ENCODE assay signal across 14 cellular contexts in the genomic region with DNA sequence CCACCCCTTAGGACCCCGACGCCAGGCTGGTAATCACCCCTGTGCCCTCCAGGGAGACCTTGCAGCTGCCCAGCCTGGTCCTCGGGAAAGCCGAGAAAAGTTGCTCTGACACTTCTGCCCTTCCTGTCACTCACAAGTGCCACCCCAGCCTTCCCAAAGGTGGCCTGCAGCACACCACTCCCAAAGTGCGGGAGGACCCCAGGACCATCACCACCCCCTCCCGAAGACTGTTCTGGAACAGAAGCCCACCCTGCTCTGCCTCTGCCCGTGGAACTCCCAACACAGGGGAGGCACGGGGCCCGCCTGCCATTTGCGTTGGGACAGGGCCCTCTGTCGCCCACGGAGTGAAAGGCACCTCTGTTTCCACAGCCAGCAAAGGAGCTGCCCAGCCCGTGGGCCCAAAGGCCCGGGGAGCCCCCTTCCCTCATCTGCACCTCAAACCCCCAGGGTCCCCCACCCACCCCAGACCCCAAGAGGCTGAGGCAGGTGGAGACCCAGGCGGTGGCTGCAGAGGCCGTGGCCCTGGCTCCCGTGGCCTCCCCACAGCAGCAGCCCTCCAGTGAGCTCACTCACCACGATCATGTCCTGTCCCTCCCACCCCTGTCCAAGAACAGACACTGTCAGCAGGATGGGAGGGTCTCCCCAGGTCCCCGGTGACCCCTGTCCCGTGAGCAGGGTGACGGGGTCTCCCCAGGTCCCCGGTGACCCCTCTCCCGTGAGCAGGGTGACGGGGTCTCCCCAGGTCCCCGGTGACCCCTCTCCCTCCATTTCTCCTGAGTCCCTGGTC. TPM values are rescaled to one million over a fixed set of nuclear protein-coding genes. Genes with fewer than 3 reads are reported as not detected.
DNase-seq lines count a peak whose midpoint lies in the region; ATAC-seq and TF ChIP-seq lines count a peak whose summit lies in the region.
"Had no signal": no experiment of that assay in that cellular context is flagged by ENCODE, and none has a peak within 500 bp of the region (broad histone marks: within the 10 kb centered on the region; RNA-seq: fewer than 3 reads in every experiment).

No MANE protein-coding gene starts in this region.

- H3K4me3 ChIP-seq in endodermal cell (ENCODE audit: low read length) = no peak overlapping the region

- H3K27ac Mint-ChIP-seq in endodermal cell (no peak overlapping the region), osteocyte (ENCODE audit: unreplicated experiment) (no peak overlapping the region)

- no peaks in the 10 kb centered on the region for H3K27me3 ChIP-seq in endodermal cell (ENCODE audit: control insufficient read depth, insufficient read depth, low read length, poor library complexity, severe bottlenecking)

- no peaks in the 10 kb centered on the region for H3K9me3 ChIP-seq in endodermal cell (ENCODE audit: control insufficient read depth, low read length)
- H3K9me3 ChIP-seq: Caco-2 had no signal

- no peak overlapping the region for H3K27ac ChIP-seq in endodermal cell (ENCODE audit: low read depth, low read length)

- H3K4me1 ChIP-seq in endodermal cell (ENCODE audit: control insufficient read depth, insufficient read depth, low read length) = no peaks in the 10 kb centered on the region
- H3K4me1 ChIP-seq: Caco-2 had no signal

- H3K36me3 Mint-ChIP-seq in endodermal cell (ENCODE audit: low read depth) = no peaks in the 10 kb centered on the region
- H3K36me3 Mint-ChIP-seq in osteocyte (ENCODE audit: unreplicated experiment) = no peaks in the 10 kb centered on the region
- H3K36me3 Mint-ChIP-seq: CD14-positive monocyte had no signal

- H3K4me1 Mint-ChIP-seq in endodermal cell = no peaks in the 10 kb centered on the region
- H3K4me1 Mint-ChIP-seq in osteocyte (ENCODE audit: unreplicated experiment) = no peaks in the 10 kb centered on the region
- H3K4me1 Mint-ChIP-seq: CD14-positive monocyte had no signal

- ATAC-seq in GM21619 (IDR thresholded peaks at IDR 0.05; ENCODE audit: unreplicated experiment) = no peak

- DNase-seq in activated CD8-positive, alpha-beta memory T cell treated with anti-CD3 and anti-CD28 coated beads, Interleukin-2, amount 50 U/mL, for 48 hours = peak; percentile 20
- no peak for DNase-seq in activated CD8-positive, alpha-beta memory T cell treated with anti-CD3 and anti-CD28 coated beads for 24 hours
- DNase-seq in endodermal cell = peak; percentile 26
- DNase-seq in osteocyte (ENCODE audit: extremely low spot score, unreplicated experiment) = peak; percentile 80
- DNase-seq in ureter (ENCODE audit: low spot score) = peak; percentile 37
- DNase-seq in T-helper 9 cell = no peak
- no peak for DNase-seq in HCEC 1CT
- DNase-seq: 8988T, NCI-H1092, NCI-H1694, NCI-H446 had no signal

- TF ChIP-seq CTCF in endodermal cell (conservative IDR thresholded peaks at IDR 0.05) = no peak
- no peak for TF ChIP-seq CTCF in osteocyte (IDR thresholded peaks at IDR 0.05)

- H3K9me3 Mint-ChIP-seq in endodermal cell (no peaks in the 10 kb centered on the region), osteocyte (ENCODE audit: unreplicated experiment) (peaks cover 6% of the 10 kb centered on the region)

- no peak overlapping the region for H3K9ac ChIP-seq in endodermal cell (ENCODE audit: extremely low read depth, low read length, poor library complexity, severe bottlenecking)

- WGBS in endodermal cell (ENCODE audit: insufficient coverage in 1 of 2, insufficient read length in 1 of 2), 2 experiments = 93 to 98% methylated on average over 11 to 25 of the region's 25 CpGs

- no peaks in the 10 kb centered on the region for H3K36me3 ChIP-seq in endodermal cell (ENCODE audit: control insufficient read depth, insufficient read depth, low read length)

- H3K4me3 Mint-ChIP-seq in endodermal cell (no peak overlapping the region), osteocyte (ENCODE audit: unreplicated experiment) (no peak overlapping the region)
- H3K4me3 Mint-ChIP-seq: CD14-positive monocyte had no signal

- H3K27me3 Mint-ChIP-seq in endodermal cell (ENCODE audit: insufficient read depth) (no peaks in the 10 kb centered on the region), osteocyte (ENCODE audit: unreplicated experiment) (no peaks in the 10 kb centered on the region)

RNA-seq across cellular contexts. Expression of a gene that starts 47.8 kb away (rescaled TPM):
- total RNA-seq in endodermal cell (10 to 100 TPM; 35.5 to 37.5 TPM), osteocyte (28.9 and 29.3 TPM in 2 replicates), ureter (47.0 TPM)
- 36.0 TPM for polyA plus RNA-seq in endodermal cell (2013, experiment 1 of 2)
- 35.4 TPM for polyA plus RNA-seq in endodermal cell (2013, experiment 2 of 2)

Comparison
In these comparisons a context has a peak if more than half of its experiments do, and no peak if none do; other contexts are left out.
1. DNase-seq: peak in activated CD8-positive, alpha-beta memory T cell treated with anti-CD3 and anti-CD28 coated beads, Interleukin-2, amount 50 U/mL, for 48 hours (single experiment), endodermal cell (single experiment), osteocyte (single experiment) and ureter (single experiment); none in activated CD8-positive, alpha-beta memory T cell treated with anti-CD3 and anti-CD28 coated beads for 24 hours (single experiment), T-helper 9 cell (single experiment) and HCEC 1CT (single experiment).